In the genomic region with DNA sequence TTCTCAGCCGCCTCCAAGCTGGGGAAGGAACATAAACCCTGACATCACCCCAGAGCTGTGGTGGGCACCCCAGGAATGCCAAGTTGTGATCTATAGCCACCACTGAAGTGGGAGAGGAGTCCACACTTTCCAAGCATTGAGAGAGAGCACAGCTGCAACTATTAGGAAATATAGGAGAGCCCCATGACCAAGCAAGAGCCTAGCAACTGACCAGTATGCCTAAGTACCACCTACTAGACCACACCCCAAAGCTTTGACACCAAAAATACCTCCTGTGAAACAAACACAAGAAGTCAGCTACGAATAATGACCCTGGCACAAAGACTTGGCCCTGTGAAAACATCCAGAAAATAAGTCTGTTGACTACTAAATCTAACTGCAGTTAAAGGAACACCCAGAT, we compare ENCODE assay signal across 20 cellular contexts.
"Had no signal": no experiment of that assay in that cellular context is flagged by ENCODE, and none has a peak within 500 bp of the region (broad histone marks: within the 10 kb centered on the region; RNA-seq: fewer than 3 reads in every experiment).

No MANE protein-coding gene starts in this region.

- ATAC-seq: HepG2 had no signal

- H3K27me3 ChIP-seq: MG63 had no signal

- H3K4me2 ChIP-seq: SK-N-SH had no signal

- H3K36me3 ChIP-seq: MG63 had no signal

- DNase-seq: Kasumi-1, KG1, MG63, NCI-H1092, NCI-H1105 treated with DMSO at 0.1 percent for 48 hours, NCI-H1417 treated with DMSO at 0.1 percent for 48 hours, NCI-H146, NCI-H1694 treated with DMSO at 0.1 percent for 48 hours, NCI-H1930, NCI-H2081, NCI-H2107, NCI-H226, NCI-H510A, NCI-H524 treated with DMSO at 0.1 percent for 48 hours, NCI-H69, NCI-H774, Right ventricle myocardium superior, RPMI8226, SK-N-SH had no signal

- H3K4me3 ChIP-seq: MG63 had no signal

- H3K9me3 ChIP-seq: SK-N-SH had no signal

- FAIRE-seq: HepG2 had no signal

- H3K9ac ChIP-seq: SK-N-SH had no signal
